8 cellular contexts compared by ENCODE assay signal in the genomic region with DNA sequence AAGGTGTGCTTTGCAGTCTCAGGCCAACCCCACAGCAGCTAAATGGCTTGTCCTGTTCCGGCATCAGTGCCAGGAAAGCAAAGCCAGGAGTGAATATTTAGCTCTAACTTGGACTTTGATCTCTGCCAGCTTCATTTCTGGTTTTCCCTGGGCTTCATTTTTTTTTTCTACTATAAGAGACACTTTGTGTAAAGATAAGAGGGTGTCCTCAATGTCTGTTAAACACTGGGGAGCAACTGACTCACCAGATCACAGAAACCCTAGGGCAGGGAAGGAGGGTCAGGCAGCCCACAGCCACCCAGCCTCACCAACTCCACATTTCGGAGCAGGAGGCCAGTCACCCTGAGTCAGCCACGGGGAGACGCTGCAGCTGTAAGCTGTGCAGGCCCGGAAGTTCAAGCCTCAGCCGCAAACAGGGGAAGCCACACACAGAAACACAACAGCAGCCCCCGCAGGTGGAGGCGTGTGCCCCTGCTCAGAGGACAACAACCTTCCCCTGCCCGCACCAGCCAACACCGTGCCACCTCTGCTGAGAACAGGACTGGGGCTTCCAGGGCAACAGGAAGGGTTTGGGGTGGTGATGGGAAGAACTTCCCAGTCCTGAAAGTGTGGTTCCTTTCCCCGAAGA. TPM values are rescaled to one million over a fixed set of nuclear protein-coding genes. Genes with fewer than 3 reads are reported as not detected.
DNase-seq lines count a peak whose midpoint lies in the region; ATAC-seq and TF ChIP-seq lines count a peak whose summit lies in the region.

No MANE protein-coding gene starts in this region.

- H3K4me1 Mint-ChIP-seq in stimulated activated naive B cell treated with anti-CD40 and anti-IgM and Interleukin-4, amounts not matched to agents 10 μg/mL and 1 μg/mL and 100 μg/mL, for 72 hours, result peaks cover 25% of the 10 kb centered on the region in 2 donors
- H3K4me1 Mint-ChIP-seq in nephron progenitor cell, result peaks cover 4% of the 10 kb centered on the region

- peak; percentile 89 to 93 for ATAC-seq in stimulated activated naive B cell treated with anti-CD40 and anti-IgM and Interleukin-4, amounts not matched to agents 10 μg/mL and 1 μg/mL and 100 μg/mL, for 72 hours (replicated peaks)

- TF ChIP-seq CTCF in NB4 (IDR thresholded peaks at IDR 0.05; ENCODE audit: low read depth, low read length) (peak; percentile 57), epithelial cell of esophagus (IDR thresholded peaks at IDR 0.05; ENCODE audit: insufficient read depth, low read depth, low read length, missing control alignments) (peak; percentile 58), nephron progenitor cell (IDR thresholded peaks at IDR 0.05) (no peak)

- peaks cover 43 to 50% of the 10 kb centered on the region in 2 donors for H3K27me3 Mint-ChIP-seq in stimulated activated naive B cell treated with anti-CD40 and anti-IgM and Interleukin-4, amounts not matched to agents 10 μg/mL and 1 μg/mL and 100 μg/mL, for 72 hours
- H3K27me3 Mint-ChIP-seq in nephron progenitor cell (ENCODE audit: low read depth, poor library complexity), result no peaks in the 10 kb centered on the region

- no peaks in the 10 kb centered on the region for H3K9me3 Mint-ChIP-seq in stimulated activated naive B cell treated with anti-CD40 and anti-IgM and Interleukin-4, amounts not matched to agents 10 μg/mL and 1 μg/mL and 100 μg/mL, for 72 hours
- no peaks in the 10 kb centered on the region for H3K9me3 Mint-ChIP-seq in nephron progenitor cell

- H3K36me3 Mint-ChIP-seq in stimulated activated naive B cell treated with anti-CD40 and anti-IgM and Interleukin-4, amounts not matched to agents 10 μg/mL and 1 μg/mL and 100 μg/mL, for 72 hours, result peaks cover 0 to 2% of the 10 kb centered on the region in 2 donors
- peaks cover 37% of the 10 kb centered on the region for H3K36me3 Mint-ChIP-seq in nephron progenitor cell (ENCODE audit: low read depth)

- DNase-seq in GM03348 (ENCODE audit: low spot score) (peak; percentile 84), H4 (ENCODE audit: low spot score) (peak; percentile 87), NB4 (ENCODE audit: low read depth) (peak; percentile 94), epithelial cell of esophagus (ENCODE audit: low read depth) (peak; percentile 88), myocyte (ENCODE audit: low read depth) (peak; percentile 91), nephron progenitor cell (no peak)
- peak in 2 of 3 experiments; percentile 77 to 81 for DNase-seq in activated CD8-positive, alpha-beta memory T cell treated with anti-CD3 and anti-CD28 coated beads for 48 hours (ENCODE audit: low read depth in 2 of 3, low spot score in 2 of 3)
- DNase-seq in stimulated activated naive B cell treated with anti-CD40 and anti-IgM and Interleukin-4, amounts not matched to agents 10 μg/mL and 1 μg/mL and 100 μg/mL, for 72 hours, result peak; percentile 56

- no peak overlapping the region for H3K27ac Mint-ChIP-seq in stimulated activated naive B cell treated with anti-CD40 and anti-IgM and Interleukin-4, amounts not matched to agents 10 μg/mL and 1 μg/mL and 100 μg/mL, for 72 hours
- H3K27ac Mint-ChIP-seq in nephron progenitor cell, result no peak overlapping the region

- no peak for TF ChIP-seq POLR2A in NB4 (IDR thresholded peaks at IDR 0.05; ENCODE audit: extremely low read depth, insufficient read length)

- peak overlapping the region; percentile 24 to 44 for H3K4me3 Mint-ChIP-seq in stimulated activated naive B cell treated with anti-CD40 and anti-IgM and Interleukin-4, amounts not matched to agents 10 μg/mL and 1 μg/mL and 100 μg/mL, for 72 hours
- no peak overlapping the region for H3K4me3 Mint-ChIP-seq in nephron progenitor cell

- H3K4me3 ChIP-seq in NB4 (ENCODE audit: low read depth, low read length) (peak overlapping the region; percentile 98), epithelial cell of esophagus (ENCODE audit: low read length) (peak overlapping the region; percentile 33)

RNA-seq across cellular contexts. Expression of a gene that starts 6.3 kb away (rescaled TPM):
- 320 and 327 TPM in 2 replicates for total RNA-seq in H4 (2014; rRNA removed; shearing (Covaris generic))
- total RNA-seq in myocyte, result 147 and 150 TPM in 2 replicates
- 140 TPM for polyA plus RNA-seq in myocyte (2012)

RNA-seq across cellular contexts. Expression of a gene that starts 25.1 kb away (rescaled TPM):
- total RNA-seq in H4 (2014; rRNA removed; shearing (Covaris generic)), result 0.10 TPM in 1 of 2 replicates, not detected in the other
- total RNA-seq in myocyte, result not detected in 2 replicates
- polyA plus RNA-seq in myocyte (2012), result 0.59 TPM

RNA-seq across cellular contexts. Expression of a gene that starts 39.8 kb away (rescaled TPM):
- 1.7 and 2.1 TPM in 2 replicates for total RNA-seq in H4 (2014; rRNA removed; shearing (Covaris generic))
- total RNA-seq in myocyte, result 0.13 and 1.0 TPM in 2 replicates
- 0.59 TPM for polyA plus RNA-seq in myocyte (2012)

RNA-seq across cellular contexts. Expression of a gene that starts 48.4 kb away (rescaled TPM):
- 19.5 and 31.5 TPM in 2 replicates for total RNA-seq in H4 (2014; rRNA removed; shearing (Covaris generic))
- total RNA-seq in myocyte, result 135 and 146 TPM in 2 replicates
- 103 TPM for polyA plus RNA-seq in myocyte (2012)
